In the genomic region with DNA sequence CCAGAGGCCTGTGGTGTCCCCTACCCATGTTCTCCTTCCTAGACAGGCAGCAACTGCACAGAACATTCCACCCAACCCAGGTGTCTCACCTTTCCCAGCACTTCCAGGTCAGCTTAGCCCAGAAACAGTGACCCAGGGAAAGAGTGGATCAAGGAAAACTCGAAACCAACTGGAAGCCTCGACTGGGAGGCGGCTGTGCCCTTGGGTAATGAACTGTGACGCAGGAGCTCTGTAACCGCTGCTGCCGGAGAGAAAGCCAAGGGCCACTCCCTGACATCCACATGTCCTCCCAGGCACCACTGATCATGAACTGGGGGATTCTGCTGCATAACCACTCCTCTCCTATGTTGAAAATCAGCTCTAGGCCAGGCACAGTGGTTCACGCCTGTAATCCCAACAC, we compare ENCODE assay signal across 20 cellular contexts.
"Had no signal": no experiment of that assay in that cellular context is flagged by ENCODE, and none has a peak within 500 bp of the region (broad histone marks: within the 10 kb centered on the region; RNA-seq: fewer than 3 reads in every experiment).

No MANE protein-coding gene starts in this region.

- DNase-seq: cortex of kidney; effector memory CD8-positive, alpha-beta T cell; hypothalamus; immature natural killer cell; islet precursor cell; left lung; mesendoderm; naive thymus-derived CD8-positive, alpha-beta T cell; occipital lobe; pancreas; small intestine; stimulated activated CD4-positive, alpha-beta T cell treated with anti-CD3 and anti-CD28 coated beads, Interleukin-12 subunit alpha, Interleukin-12 subunit beta, amount 100 ng/mL, for 4 hours; stimulated activated CD4-positive, alpha-beta T cell treated with anti-CD3 and anti-CD28 coated beads, Interleukin-1b, Interleukin-23, amount 100 ng/mL, for 48 hours; stimulated activated CD4-positive, alpha-beta T cell treated with anti-CD3 and anti-CD28 coated beads, Interleukin-4, amount 100 ng/mL, for 1 hour; stimulated activated CD8-positive, alpha-beta memory T cell treated with anti-CD3 and anti-CD28 coated beads, Interleukin-4, amount 100 ng/mL, for 48 hours; stimulated activated naive CD4-positive, alpha-beta T cell; stimulated activated naive CD8-positive, alpha-beta T cell treated with anti-CD3 and anti-CD28 coated beads, Interleukin-15, amount 100 ng/mL, for 72 hours; trophoblast cell had no signal

- H3K27me3 Mint-ChIP-seq: effector memory CD8-positive, alpha-beta T cell; naive thymus-derived CD8-positive, alpha-beta T cell; stimulated activated naive CD8-positive, alpha-beta T cell treated with anti-CD3 and anti-CD28 coated beads, Interleukin-15, amount 100 ng/mL, for 72 hours had no signal

- H3K27ac ChIP-seq: left lung, pancreas, right atrium auricular region, suprapubic skin had no signal

- H3K4me3 Mint-ChIP-seq: effector memory CD8-positive, alpha-beta T cell; immature natural killer cell; naive thymus-derived CD8-positive, alpha-beta T cell; stimulated activated naive CD8-positive, alpha-beta T cell treated with anti-CD3 and anti-CD28 coated beads, Interleukin-15, amount 100 ng/mL, for 72 hours had no signal

- H3K27ac Mint-ChIP-seq: effector memory CD8-positive, alpha-beta T cell; immature natural killer cell; stimulated activated naive CD8-positive, alpha-beta T cell treated with anti-CD3 and anti-CD28 coated beads, Interleukin-15, amount 100 ng/mL, for 72 hours had no signal

- H3K9me3 ChIP-seq: left lung, pancreas, right atrium auricular region, suprapubic skin had no signal

- H3K9me3 Mint-ChIP-seq: effector memory CD8-positive, alpha-beta T cell; immature natural killer cell; naive thymus-derived CD8-positive, alpha-beta T cell; stimulated activated naive CD8-positive, alpha-beta T cell treated with anti-CD3 and anti-CD28 coated beads, Interleukin-15, amount 100 ng/mL, for 72 hours had no signal

- H3K27me3 ChIP-seq: left lung, pancreas, right atrium auricular region, suprapubic skin had no signal

- H3K4me1 ChIP-seq: left lung, pancreas, right atrium auricular region, suprapubic skin had no signal

- H3K4me1 Mint-ChIP-seq: immature natural killer cell; stimulated activated naive CD8-positive, alpha-beta T cell treated with anti-CD3 and anti-CD28 coated beads, Interleukin-15, amount 100 ng/mL, for 72 hours had no signal

- ATAC-seq: effector memory CD8-positive, alpha-beta T cell; left lung; naive thymus-derived CD8-positive, alpha-beta T cell; pancreas; stimulated activated naive CD8-positive, alpha-beta T cell treated with anti-CD3 and anti-CD28 coated beads, Interleukin-15, amount 100 ng/mL, for 72 hours had no signal

- H3K4me3 ChIP-seq: left lung, pancreas, right atrium auricular region, suprapubic skin had no signal
